Comparison of ENCODE assay signal across 10 cellular contexts in genomic region chr1:245079021-245079609, GRCh38.
DNase-seq lines count a peak whose midpoint lies in the region; ATAC-seq and TF ChIP-seq lines count a peak whose summit lies in the region.
"Had no signal": no experiment of that assay in that cellular context is flagged by ENCODE, and none has a peak within 500 bp of the region (broad histone marks: within the 10 kb centered on the region; RNA-seq: fewer than 3 reads in every experiment).

No MANE protein-coding gene starts in this region.

- H3K27ac Mint-ChIP-seq in activated naive CD8-positive, alpha-beta T cell treated with anti-CD3 and anti-CD28 coated beads, Interleukin-2, amount 50 U/mL, for 24 hours = no peak overlapping the region
- H3K27ac Mint-ChIP-seq: T-helper 1 cell treated with Interleukin-12 subunit alpha and Interleukin-12 subunit beta and Interleukin-4 antibody, amounts not matched to agents 30 μg/mL and 1 μg/mL, for 36 hours had no signal

- ATAC-seq in HG03565 (IDR thresholded peaks at IDR 0.05; ENCODE audit: unreplicated experiment) (no peak), HG03025 (IDR thresholded peaks at IDR 0.05; ENCODE audit: low FRiP score, unreplicated experiment) (no peak)
- no peak for ATAC-seq in activated naive CD8-positive, alpha-beta T cell treated with anti-CD3 and anti-CD28 coated beads, Interleukin-2, amount 50 U/mL, for 24 hours

- no peaks in the 10 kb centered on the region for H3K27me3 Mint-ChIP-seq in activated naive CD8-positive, alpha-beta T cell treated with anti-CD3 and anti-CD28 coated beads, Interleukin-2, amount 50 U/mL, for 24 hours

- DNase-seq in EH (ENCODE audit: low read depth) (peak; percentile 65), M059J (ENCODE audit: low read depth) (peak; percentile 55), astrocyte of the spinal cord (ENCODE audit: low read depth, low spot score) (peak; percentile 80), mesenchymal stem cell (peak; percentile 73), nucleus accumbens (lab: John Stamatoyannopoulos, UW) (no peak)
- no peak for DNase-seq in activated naive CD8-positive, alpha-beta T cell treated with anti-CD3 and anti-CD28 coated beads, Interleukin-2, amount 50 U/mL, for 24 hours

- H3K4me3 Mint-ChIP-seq in activated naive CD8-positive, alpha-beta T cell treated with anti-CD3 and anti-CD28 coated beads, Interleukin-2, amount 50 U/mL, for 24 hours = no peak overlapping the region
- H3K4me3 Mint-ChIP-seq: T-helper 1 cell treated with Interleukin-12 subunit alpha and Interleukin-12 subunit beta and Interleukin-4 antibody, amounts not matched to agents 30 μg/mL and 1 μg/mL, for 36 hours had no signal

- H2BK120ac ChIP-seq in mesenchymal stem cell (ENCODE audit: low read depth, low read length) = no peak overlapping the region

- H3K27ac ChIP-seq in mesenchymal stem cell (ENCODE audit: low read length, poor library complexity, severe bottlenecking) = no peak overlapping the region
- H3K27ac ChIP-seq: parathyroid adenoma had no signal

- no peak overlapping the region for H3K4me3 ChIP-seq in astrocyte of the spinal cord (ENCODE audit: low read depth, low read length)
- H3K4me3 ChIP-seq in mesenchymal stem cell (ENCODE audit: insufficient read depth in 1 of 2, low read depth in 1 of 2, low read length in 2 of 2) = no peak overlapping the region

- H3K36me3 Mint-ChIP-seq in activated naive CD8-positive, alpha-beta T cell treated with anti-CD3 and anti-CD28 coated beads, Interleukin-2, amount 50 U/mL, for 24 hours (ENCODE audit: low read depth) = no peaks in the 10 kb centered on the region

- H3K4me1 Mint-ChIP-seq in activated naive CD8-positive, alpha-beta T cell treated with anti-CD3 and anti-CD28 coated beads, Interleukin-2, amount 50 U/mL, for 24 hours = peaks cover 6% of the 10 kb centered on the region

- no peak overlapping the region for H3K14ac ChIP-seq in mesenchymal stem cell (ENCODE audit: low read length in 2 of 2)

- H2BK5ac ChIP-seq in mesenchymal stem cell (ENCODE audit: low read depth, low read length, poor library complexity, severe bottlenecking) = no peak overlapping the region

- no peak overlapping the region for H2BK15ac ChIP-seq in mesenchymal stem cell (ENCODE audit: low read depth, poor library complexity, severe bottlenecking)

- H3K4me1 ChIP-seq in mesenchymal stem cell (ENCODE audit: control insufficient read depth, insufficient read depth, low read depth, low read length) = no peaks in the 10 kb centered on the region
- H3K4me1 ChIP-seq: parathyroid adenoma had no signal

- H3K36me3 ChIP-seq in mesenchymal stem cell (ENCODE audit: control insufficient read depth in 1 of 2, insufficient read depth in 2 of 2, low read depth in 1 of 2, low read length in 2 of 2) = no peaks in the 10 kb centered on the region

- H3K4ac ChIP-seq in mesenchymal stem cell (ENCODE audit: low read depth in 1 of 2, low read length in 2 of 2) = no peak overlapping the region

- no peaks in the 10 kb centered on the region for H3K79me1 ChIP-seq in mesenchymal stem cell (replicated peaks; ENCODE audit: low read length, poor library complexity, severe bottlenecking)

- 79% methylated on average over 8 of the region's 9 CpGs for WGBS in mesenchymal stem cell

- no peak overlapping the region for H3K23ac ChIP-seq in mesenchymal stem cell (ENCODE audit: low read length in 2 of 2)

- no peak overlapping the region for H2BK12ac ChIP-seq in mesenchymal stem cell (ENCODE audit: low read length in 2 of 2)

- no peak overlapping the region for H3K18ac ChIP-seq in mesenchymal stem cell (ENCODE audit: low read depth in 1 of 2, low read length in 2 of 2)

- peak; percentile 78 for TF ChIP-seq CTCF in astrocyte of the spinal cord (IDR thresholded peaks at IDR 0.05; ENCODE audit: low read depth, low read length)

- no peak overlapping the region for H4K91ac ChIP-seq in mesenchymal stem cell (ENCODE audit: low read length)

- peaks cover 3% of the 10 kb centered on the region for H3K9me3 Mint-ChIP-seq in activated naive CD8-positive, alpha-beta T cell treated with anti-CD3 and anti-CD28 coated beads, Interleukin-2, amount 50 U/mL, for 24 hours
- H3K9me3 Mint-ChIP-seq: T-helper 1 cell treated with Interleukin-12 subunit alpha and Interleukin-12 subunit beta and Interleukin-4 antibody, amounts not matched to agents 30 μg/mL and 1 μg/mL, for 36 hours had no signal

- in situ Hi-C loops in astrocyte of the spinal cord (cut with HindIII; ENCODE audit: low sequenced_read_pairs) = no loop called here

- no peak overlapping the region for H4K8ac ChIP-seq in mesenchymal stem cell (ENCODE audit: low read length)

- no peak overlapping the region for H2AFZ ChIP-seq in mesenchymal stem cell (ENCODE audit: low read depth, low read length)
- H2AFZ ChIP-seq: parathyroid adenoma had no signal

- no peaks in the 10 kb centered on the region for H3K27me3 ChIP-seq in mesenchymal stem cell (ENCODE audit: control insufficient read depth in 1 of 2, insufficient read depth in 1 of 2, low read length in 2 of 2)

- no peak overlapping the region for H3K4me2 ChIP-seq in mesenchymal stem cell (ENCODE audit: low read length, poor library complexity, severe bottlenecking)

- H2AK5ac ChIP-seq in mesenchymal stem cell (ENCODE audit: low read length, severe bottlenecking) = no peak overlapping the region

- no peaks in the 10 kb centered on the region for H3K9me3 ChIP-seq in mesenchymal stem cell (ENCODE audit: control insufficient read depth, low read length)

- no peak overlapping the region for H3K9ac ChIP-seq in mesenchymal stem cell (ENCODE audit: low read length)
- H3K9ac ChIP-seq: parathyroid adenoma had no signal

Comparison
In these comparisons a context has a peak if more than half of its experiments do, and no peak if none do; other contexts are left out.
1. DNase-seq: peak in EH (single experiment), M059J (single experiment), astrocyte of the spinal cord (single experiment) and mesenchymal stem cell (single experiment); none in nucleus accumbens (0 of 56) and activated naive CD8-positive, alpha-beta T cell treated with anti-CD3 and anti-CD28 coated beads, Interleukin-2, amount 50 U/mL, for 24 hours (single experiment).